11 cellular contexts compared by ENCODE assay signal in the genomic region with DNA sequence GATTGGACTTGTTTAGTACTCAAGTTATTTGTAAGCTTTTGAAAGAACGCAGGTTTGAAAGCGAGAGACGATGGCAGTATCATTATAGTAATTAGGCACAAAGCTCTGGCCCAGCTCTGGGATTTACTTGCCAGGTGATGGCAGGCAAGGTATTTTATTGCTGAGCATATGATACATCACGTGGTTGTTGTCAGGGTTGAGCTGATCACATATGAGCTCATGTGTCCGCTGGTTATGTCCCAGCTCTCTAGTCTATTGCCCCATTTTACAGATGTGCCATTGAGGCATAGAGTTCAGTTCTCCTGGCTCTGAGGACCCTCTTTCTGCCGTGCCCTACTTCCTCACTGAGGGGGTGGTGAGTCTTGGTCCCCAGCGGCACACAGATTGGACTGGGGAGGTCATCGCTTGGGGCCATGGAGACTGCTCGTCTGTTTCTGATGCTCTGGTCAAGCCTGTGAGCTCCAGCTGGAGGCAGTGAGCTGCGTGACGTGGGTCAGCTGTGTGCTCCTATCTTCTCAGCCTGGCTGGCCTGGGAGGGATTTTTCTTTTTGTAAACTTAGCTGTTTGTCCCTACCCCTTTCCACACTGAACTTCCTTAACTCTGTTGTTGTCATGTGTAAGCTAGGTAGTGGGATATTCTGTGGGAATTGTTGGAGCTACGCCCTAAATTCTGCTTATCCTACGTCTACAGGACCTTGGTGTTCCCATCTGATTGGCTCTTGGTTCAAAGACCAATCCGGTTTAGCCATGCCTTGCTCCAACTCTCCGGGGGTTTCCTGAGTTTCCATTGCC. TPM values are rescaled to one million over a fixed set of nuclear protein-coding genes. Genes with fewer than 3 reads are reported as not detected.
DNase-seq lines count a peak whose midpoint lies in the region; TF ChIP-seq lines count a peak whose summit lies in the region.
"Had no signal": no experiment of that assay in that cellular context is flagged by ENCODE, and none has a peak within 500 bp of the region (broad histone marks: within the 10 kb centered on the region; RNA-seq: fewer than 3 reads in every experiment).

No MANE protein-coding gene starts in this region.

- H3K27ac Mint-ChIP-seq in activated T-helper 1 cell treated with anti-CD3 and anti-CD28 coated beads, Interleukin-12 subunit alpha, Interleukin-12 subunit beta, Interleukin-2, Interleukin-4 antibody, amounts not matched to agents 30 ng/mL and 10 ng/mL and 1 ng/mL, durations not matched to agents 14 hours and 24 hours and 36 hours = no peak overlapping the region
- H3K27ac Mint-ChIP-seq: activated CD8-positive, alpha-beta T cell treated with anti-CD3 and anti-CD28 coated beads for 36 hours had no signal

- WGBS in GM23248 (ENCODE audit: low coverage in 1 of 2, low lambda C conversion rate in 2 of 2, missing lambda C conversion rate in 2 of 2), 2 experiments = 55 to 58% methylated on average over 15 of the region's 15 CpGs
- 68% methylated on average over 15 of the region's 15 CpGs for WGBS in liver
- 47% methylated on average over 15 of the region's 15 CpGs for WGBS in suprapubic skin

- H3K36me3 ChIP-seq in GM23248 (ENCODE audit: low read depth) (no peaks in the 10 kb centered on the region), liver (ENCODE audit: control insufficient read depth in 4 of 4, insufficient read depth in 3 of 4, low read depth in 1 of 4, low read length in 3 of 4) (peaks cover 0 to 2% (median 0%) of the 10 kb centered on the region in 4 donors), suprapubic skin (no peaks in the 10 kb centered on the region)
- H3K36me3 ChIP-seq: colonic mucosa had no signal

- no peak overlapping the region for H3K4me3 Mint-ChIP-seq in activated T-helper 1 cell treated with anti-CD3 and anti-CD28 coated beads, Interleukin-12 subunit alpha, Interleukin-12 subunit beta, Interleukin-2, Interleukin-4 antibody, amounts not matched to agents 30 ng/mL and 10 ng/mL and 1 ng/mL, durations not matched to agents 14 hours and 24 hours and 36 hours
- H3K4me3 Mint-ChIP-seq: activated CD8-positive, alpha-beta T cell treated with anti-CD3 and anti-CD28 coated beads for 36 hours had no signal

- H4K20me1 ChIP-seq in GM23248 (ENCODE audit: insufficient read depth) = no peaks in the 10 kb centered on the region

- H3K9me2 ChIP-seq in GM23248 (ENCODE audit: insufficient read depth) = no peaks in the 10 kb centered on the region

- no peaks in the 10 kb centered on the region for H3K4me1 ChIP-seq in GM23248 (ENCODE audit: insufficient read depth)
- peaks cover 8 to 16% (median 11%) of the 10 kb centered on the region in 4 donors for H3K4me1 ChIP-seq in liver (ENCODE audit: control insufficient read depth in 4 of 4, insufficient read depth in 4 of 4, low read length in 3 of 4)
- H3K4me1 ChIP-seq in suprapubic skin = peaks cover 36% of the 10 kb centered on the region
- H3K4me1 ChIP-seq: colonic mucosa had no signal

- peaks cover 11% of the 10 kb centered on the region for H3K4me1 Mint-ChIP-seq in activated T-helper 1 cell treated with anti-CD3 and anti-CD28 coated beads, Interleukin-12 subunit alpha, Interleukin-12 subunit beta, Interleukin-2, Interleukin-4 antibody, amounts not matched to agents 30 ng/mL and 10 ng/mL and 1 ng/mL, durations not matched to agents 14 hours and 24 hours and 36 hours (ENCODE audit: low read depth)

- H3K4me3 ChIP-seq in GM23248 = no peak overlapping the region
- H3K4me3 ChIP-seq in astrocyte of the cerebellum (ENCODE audit: low read depth, low read length) = no peak overlapping the region
- H3K4me3 ChIP-seq in liver (ENCODE audit: low read depth in 1 of 3, low read length in 3 of 3) = no peak overlapping the region
- H3K4me3 ChIP-seq in suprapubic skin = no peak overlapping the region
- H3K4me3 ChIP-seq: colonic mucosa had no signal

- H3K9me3 Mint-ChIP-seq in activated T-helper 1 cell treated with anti-CD3 and anti-CD28 coated beads, Interleukin-12 subunit alpha, Interleukin-12 subunit beta, Interleukin-2, Interleukin-4 antibody, amounts not matched to agents 30 ng/mL and 10 ng/mL and 1 ng/mL, durations not matched to agents 14 hours and 24 hours and 36 hours = peaks cover 4% of the 10 kb centered on the region
- H3K9me3 Mint-ChIP-seq: activated CD8-positive, alpha-beta T cell treated with anti-CD3 and anti-CD28 coated beads for 36 hours had no signal

- H3K79me2 ChIP-seq in GM23248 (ENCODE audit: insufficient read depth) = no peaks in the 10 kb centered on the region

- no peak overlapping the region for H3K4me2 ChIP-seq in GM23248 (ENCODE audit: unreplicated experiment)

- intact Hi-C loops in activated T-helper 1 cell treated with anti-CD3 and anti-CD28 coated beads, Interleukin-12 subunit alpha, Interleukin-12 subunit beta, Interleukin-2, Interleukin-4 antibody, amounts not matched to agents 30 ng/mL and 10 ng/mL and 1 ng/mL, durations not matched to agents 14 hours and 24 hours and 36 hours (cut with micrococcal nuclease) = loop anchor here (2.0 to 5.0 kb wide), 2 partner anchors 60 to 148 kb away; a partner anchor contains a TSS

- in situ Hi-C loops in GM23248 (cut with MboI) = no loop called here
- in situ Hi-C loops in astrocyte of the cerebellum (cut with HindIII; ENCODE audit: low sequenced_read_pairs) = no loop called here

- peaks cover 34% of the 10 kb centered on the region for H3K27me3 Mint-ChIP-seq in activated T-helper 1 cell treated with anti-CD3 and anti-CD28 coated beads, Interleukin-12 subunit alpha, Interleukin-12 subunit beta, Interleukin-2, Interleukin-4 antibody, amounts not matched to agents 30 ng/mL and 10 ng/mL and 1 ng/mL, durations not matched to agents 14 hours and 24 hours and 36 hours (ENCODE audit: insufficient read depth)

- peak overlapping the region; percentile 52 for H3K27ac ChIP-seq in GM23248
- H3K27ac ChIP-seq in liver (ENCODE audit: low read depth in 1 of 2, low read length in 2 of 2) = peak overlapping the region; percentile 49 to 59
- H3K27ac ChIP-seq in suprapubic skin = peak overlapping the region; percentile 55
- H3K27ac ChIP-seq: colonic mucosa had no signal

- no peaks in the 10 kb centered on the region for H3K36me3 Mint-ChIP-seq in activated T-helper 1 cell treated with anti-CD3 and anti-CD28 coated beads, Interleukin-12 subunit alpha, Interleukin-12 subunit beta, Interleukin-2, Interleukin-4 antibody, amounts not matched to agents 30 ng/mL and 10 ng/mL and 1 ng/mL, durations not matched to agents 14 hours and 24 hours and 36 hours (ENCODE audit: low read depth)

- DNase-seq in GM23248 (no peak), astrocyte of the cerebellum (ENCODE audit: low read depth) (peak; percentile 39), suprapubic skin (ENCODE audit: low spot score in 2 of 2) (no peak), NCI-H2171 (lab: John Stamatoyannopoulos, UW) (no peak)
- DNase-seq in activated T-cell treated with anti-CD3 and anti-CD28 coated beads, Interleukin-2, amount 50 U/mL, for 1 hour = no peak
- no peak for DNase-seq in activated T-helper 1 cell treated with anti-CD3 and anti-CD28 coated beads, Interleukin-12 subunit alpha, Interleukin-12 subunit beta, Interleukin-2, Interleukin-4 antibody, amounts not matched to agents 30 ng/mL and 10 ng/mL and 1 ng/mL, durations not matched to agents 14 hours and 24 hours and 36 hours (ENCODE audit: low spot score)
- DNase-seq: activated naive CD4-positive, alpha-beta T cell treated with Interleukin-2 at 50 U/mL for 16 hours; stimulated activated CD4-positive, alpha-beta T cell treated with anti-CD3 and anti-CD28 coated beads, Interleukin-4, amount 100 ng/mL, for 1 hour had no signal

- H2AFZ ChIP-seq in GM23248 = no peak overlapping the region; the same call in 1 of the 2 replicates

- H3K9me3 ChIP-seq in GM23248 (ENCODE audit: low read depth) = no peaks in the 10 kb centered on the region
- no peaks in the 10 kb centered on the region for H3K9me3 ChIP-seq in liver (ENCODE audit: control insufficient read depth in 4 of 4, low read length in 3 of 4)
- no peaks in the 10 kb centered on the region for H3K9me3 ChIP-seq in suprapubic skin
- H3K9me3 ChIP-seq: colonic mucosa had no signal

- H3K27me3 ChIP-seq in GM23248 (replicated peaks; ENCODE audit: insufficient read depth) = no peaks in the 10 kb centered on the region
- peaks cover 0 to 7% (median 3%) of the 10 kb centered on the region in 4 donors for H3K27me3 ChIP-seq in liver (ENCODE audit: control insufficient read depth in 4 of 4, insufficient read depth in 4 of 4, low read length in 3 of 4)
- H3K27me3 ChIP-seq in suprapubic skin = peaks cover 10% of the 10 kb centered on the region
- H3K27me3 ChIP-seq: colonic mucosa had no signal

- H3F3A ChIP-seq in GM23248 (ENCODE audit: insufficient read depth) = 0 out of 2 replicates have a peak, but pooled peaks cover 18% of the 10 kb centered on the region

- no peak for TF ChIP-seq RAD21 in liver (IDR thresholded peaks at IDR 0.05)

- no peak for TF ChIP-seq POLR2A in suprapubic skin (IDR thresholded peaks at IDR 0.05)

- no peak for TF ChIP-seq EP300 in suprapubic skin (IDR thresholded peaks at IDR 0.05)

- TF ChIP-seq CTCF in astrocyte of the cerebellum (IDR thresholded peaks at IDR 0.05; ENCODE audit: low read depth, low read length, missing control alignments) = no peak
- no peak for TF ChIP-seq CTCF in liver (IDR thresholded peaks at IDR 0.05; ENCODE audit: low read depth, low read length, missing input control)
- TF ChIP-seq CTCF in suprapubic skin (IDR thresholded peaks at IDR 0.05) = no peak

- H3K9ac ChIP-seq in GM23248 (no peak overlapping the region), liver (ENCODE audit: low read depth in 1 of 2, low read length in 2 of 2) (no peak overlapping the region)

TF ChIP-seq in liver, 16 proteins besides CTCF, POLR2A, EP300 and RAD21 (continues in another document):
- no peak for TF ChIP-seq HNF4A (conservative IDR thresholded peaks at IDR 0.05)
- TF ChIP-seq FOXA1 (IDR thresholded peaks at IDR 0.05) = no peak
- TF ChIP-seq YY1 (IDR thresholded peaks at IDR 0.05) = no peak
- TF ChIP-seq TAF1 (conservative IDR thresholded peaks at IDR 0.05) = no peak
- TF ChIP-seq, protein P1, sequence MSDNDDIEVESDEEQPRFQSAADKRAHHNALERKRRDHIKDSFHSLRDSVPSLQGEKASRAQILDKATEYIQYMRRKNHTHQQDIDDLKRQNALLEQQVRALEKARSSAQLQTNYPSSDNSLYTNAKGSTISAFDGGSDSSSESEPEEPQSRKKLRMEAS (IDR thresholded peaks at IDR 0.05) = no peak
- TF ChIP-seq, protein P2, sequence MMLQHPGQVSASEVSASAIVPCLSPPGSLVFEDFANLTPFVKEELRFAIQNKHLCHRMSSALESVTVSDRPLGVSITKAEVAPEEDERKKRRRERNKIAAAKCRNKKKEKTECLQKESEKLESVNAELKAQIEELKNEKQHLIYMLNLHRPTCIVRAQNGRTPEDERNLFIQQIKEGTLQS (IDR thresholded peaks at IDR 0.05) = no peak
- no peak for TF ChIP-seq HNF4G (IDR thresholded peaks at IDR 0.05)

RNA-seq across cellular contexts. Expression of a gene that starts 2.2 kb away (rescaled TPM):
- total RNA-seq in GM23248 (2014; rRNA removed; shearing (Covaris generic)) = 3.1 TPM in 1 of 2 replicates, not detected in the other
- polyA plus RNA-seq in GM23248 (2016; fragmentation: Nextera tagmentation; extraction: Ambion mirVana) (0.48 and 1.4 TPM in 2 replicates), liver (under 1 TPM in 1 of 2 donors, not detected in 1; 0.14 TPM)
- total RNA-seq in liver (under 1 TPM in 1 of 2 donors, not detected in 1; 0.09 TPM), suprapubic skin (1 to 10 TPM in 1 of 4 donors, not detected in 3; 1.7 TPM)
- not detected in 2 replicates for total RNA-seq in activated T-helper 1 cell treated with anti-CD3 and anti-CD28 coated beads, Interleukin-12 subunit alpha, Interleukin-12 subunit beta, Interleukin-2, Interleukin-4 antibody, amounts not matched to agents 30 ng/mL and 10 ng/mL and 1 ng/mL, durations not matched to agents 14 hours and 24 hours and 36 hours
- total RNA-seq: activated CD8-positive, alpha-beta T cell treated with anti-CD3 and anti-CD28 coated beads for 36 hours; colonic mucosa had no signal
